10 cellular contexts compared by ENCODE assay signal in the genomic region with DNA sequence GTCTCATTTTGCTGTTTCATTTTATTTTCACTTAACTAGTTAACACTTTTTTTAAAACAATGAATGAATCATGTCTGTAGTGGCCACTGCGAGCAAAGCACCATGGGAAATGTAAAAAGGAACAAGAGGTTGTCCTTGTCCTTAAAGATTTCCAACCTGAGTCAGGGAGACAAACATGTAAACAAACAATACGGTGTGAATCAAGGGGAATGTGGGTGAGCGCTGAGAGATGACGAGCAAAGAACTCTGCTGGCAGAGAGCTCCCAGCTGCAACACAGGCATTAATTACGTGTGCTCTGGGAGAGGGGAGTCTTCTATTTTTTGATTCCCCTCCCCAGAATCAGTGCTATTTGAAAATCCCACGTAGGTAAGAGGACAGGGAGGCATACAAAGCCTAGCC.
DNase-seq lines count a peak whose midpoint lies in the region; ATAC-seq and TF ChIP-seq lines count a peak whose summit lies in the region.
"Had no signal": no experiment of that assay in that cellular context is flagged by ENCODE, and none has a peak within 500 bp of the region (broad histone marks: within the 10 kb centered on the region; RNA-seq: fewer than 3 reads in every experiment).

No MANE protein-coding gene starts in this region.

- peak overlapping the region; percentile 49 for H3K27ac Mint-ChIP-seq in activated CD4-positive, alpha-beta memory T cell treated with anti-CD3 and anti-CD28 coated beads for 36 hours

- no peak overlapping the region for H2AFZ ChIP-seq in smooth muscle cell (ENCODE audit: low read depth)

- no peak overlapping the region for H3K4me3 Mint-ChIP-seq in activated CD4-positive, alpha-beta memory T cell treated with anti-CD3 and anti-CD28 coated beads for 36 hours
- H3K4me3 Mint-ChIP-seq: activated T-cell treated with anti-CD3 and anti-CD28 coated beads, Interleukin-2, amount 50 U/mL, for 4 hours had no signal

- H3K27ac ChIP-seq in right atrium auricular region, result peak overlapping the region; percentile 63 to 71
- peak overlapping the region; percentile 79 for H3K27ac ChIP-seq in smooth muscle cell (ENCODE audit: low read depth)
- H3K27ac ChIP-seq in A673 (ENCODE audit: low read depth, low read length, poor library complexity, severe bottlenecking), result no peak overlapping the region
- H3K27ac ChIP-seq: KMS-11 had no signal

- no peaks in the 10 kb centered on the region for H3K27me3 ChIP-seq in right atrium auricular region
- no peaks in the 10 kb centered on the region for H3K27me3 ChIP-seq in smooth muscle cell (ENCODE audit: low read depth)
- H3K27me3 ChIP-seq in A673 (replicated peaks; ENCODE audit: insufficient read depth, low read depth, low read length, poor library complexity), result no peaks in the 10 kb centered on the region

- peaks cover 15% of the 10 kb centered on the region for H3F3A ChIP-seq in smooth muscle cell (ENCODE audit: low read depth)

- DNase-seq in HCEC 1CT (peak; percentile 73), right atrium auricular region (ENCODE audit: low spot score) (no peak), smooth muscle cell (lab: John Stamatoyannopoulos, UW; ENCODE audit: unreplicated experiment) (no peak), A673 (ENCODE audit: low spot score) (no peak), UCSD-AML1 (lab: John Stamatoyannopoulos, UW; ENCODE audit: unreplicated experiment) (no peak)
- DNase-seq in activated CD4-positive, alpha-beta memory T cell treated with anti-CD3 and anti-CD28 coated beads for 36 hours, result no peak
- DNase-seq: activated T-cell treated with anti-CD3 and anti-CD28 coated beads, Interleukin-2, amount 50 U/mL, for 4 hours; SHP77 had no signal

- H3K36me3 ChIP-seq in right atrium auricular region (no peaks in the 10 kb centered on the region), smooth muscle cell (ENCODE audit: low read depth) (no peaks in the 10 kb centered on the region), A673 (ENCODE audit: insufficient read depth, low read length, poor library complexity, severe bottlenecking) (no peaks in the 10 kb centered on the region)

- peaks cover 23% of the 10 kb centered on the region for H3K36me3 Mint-ChIP-seq in activated CD4-positive, alpha-beta memory T cell treated with anti-CD3 and anti-CD28 coated beads for 36 hours

- H3K4me1 Mint-ChIP-seq in activated CD4-positive, alpha-beta memory T cell treated with anti-CD3 and anti-CD28 coated beads for 36 hours (ENCODE audit: low read depth), result peaks cover 76% of the 10 kb centered on the region

- no peaks in the 10 kb centered on the region for H3K27me3 Mint-ChIP-seq in activated CD4-positive, alpha-beta memory T cell treated with anti-CD3 and anti-CD28 coated beads for 36 hours

- H3K4me3 ChIP-seq in right atrium auricular region, result peak overlapping the region in 1 of 2 donors; percentile 8
- no peak overlapping the region for H3K4me3 ChIP-seq in smooth muscle cell
- no peak overlapping the region for H3K4me3 ChIP-seq in A673 (ENCODE audit: low read depth, low read length, poor library complexity, severe bottlenecking)

- POLR2A ChIA-PET in activated CD4-positive, alpha-beta memory T cell treated with anti-CD3 and anti-CD28 coated beads for 36 hours (lab: Charles Lee), result no interaction called here
- POLR2A ChIA-PET in A673 (lab: Charles Lee; ENCODE audit: low non-redundant PET), result no interaction called here

- peaks cover 79% of the 10 kb centered on the region for H3K79me2 ChIP-seq in smooth muscle cell (ENCODE audit: low read depth)

- H4K20me1 ChIP-seq in smooth muscle cell (ENCODE audit: low read depth), result no peaks in the 10 kb centered on the region

- H3K9me3 Mint-ChIP-seq in activated CD4-positive, alpha-beta memory T cell treated with anti-CD3 and anti-CD28 coated beads for 36 hours, result no peaks in the 10 kb centered on the region
- H3K9me3 Mint-ChIP-seq: activated T-cell treated with anti-CD3 and anti-CD28 coated beads, Interleukin-2, amount 50 U/mL, for 4 hours had no signal

- CTCF ChIA-PET in activated CD4-positive, alpha-beta memory T cell treated with anti-CD3 and anti-CD28 coated beads for 36 hours (lab: Charles Lee), result no interaction called here
- CTCF ChIA-PET in A673 (lab: Charles Lee), result no interaction called here

- peak overlapping the region; percentile 53 for H3K4me2 ChIP-seq in smooth muscle cell
- H3K4me2 ChIP-seq: KMS-11 had no signal

- no TSS peak for BruUV-seq in A673 (replicated peaks; lab: Mats Ljungman, UMichigan)

- no peak for ATAC-seq in HG03095 (IDR thresholded peaks at IDR 0.05; ENCODE audit: unreplicated experiment)
- ATAC-seq: activated T-cell treated with anti-CD3 and anti-CD28 coated beads, Interleukin-2, amount 50 U/mL, for 4 hours had no signal

- H3K4me1 ChIP-seq in right atrium auricular region (peaks cover 0 to 29% of the 10 kb centered on the region in 2 donors), smooth muscle cell (ENCODE audit: low read depth) (peaks cover 25% of the 10 kb centered on the region), A673 (ENCODE audit: insufficient read depth, low read length, poor library complexity, severe bottlenecking) (no peaks in the 10 kb centered on the region)

- H3K9ac ChIP-seq in smooth muscle cell (ENCODE audit: low read depth), result peak overlapping the region; percentile 63
- H3K9ac ChIP-seq: KMS-11 had no signal

- H3K9me3 ChIP-seq in right atrium auricular region (no peaks in the 10 kb centered on the region), smooth muscle cell (replicated peaks; ENCODE audit: low read depth) (no peaks in the 10 kb centered on the region), A673 (ENCODE audit: low read depth, low read length, poor library complexity, severe bottlenecking) (no peaks in the 10 kb centered on the region)

- 26% methylated on average over 6 of the region's 6 CpGs for WGBS in smooth muscle cell (ENCODE audit: low lambda C conversion rate)

- TF ChIP-seq CTCF in right atrium auricular region (IDR thresholded peaks at IDR 0.05) (no peak), smooth muscle cell (IDR thresholded peaks at IDR 0.05; ENCODE audit: borderline replicate concordance, insufficient read depth, poor library complexity, severe bottlenecking) (no peak), A673 (conservative IDR thresholded peaks at IDR 0.05; ENCODE audit: low read depth, low read length) (no peak)

- intact Hi-C loops in activated CD4-positive, alpha-beta memory T cell treated with anti-CD3 and anti-CD28 coated beads for 36 hours (cut with micrococcal nuclease), result no loop called here
- intact Hi-C loops in A673 (cut with micrococcal nuclease; ENCODE audit: unreplicated experiment), result no loop called here
